In the genomic region with DNA sequence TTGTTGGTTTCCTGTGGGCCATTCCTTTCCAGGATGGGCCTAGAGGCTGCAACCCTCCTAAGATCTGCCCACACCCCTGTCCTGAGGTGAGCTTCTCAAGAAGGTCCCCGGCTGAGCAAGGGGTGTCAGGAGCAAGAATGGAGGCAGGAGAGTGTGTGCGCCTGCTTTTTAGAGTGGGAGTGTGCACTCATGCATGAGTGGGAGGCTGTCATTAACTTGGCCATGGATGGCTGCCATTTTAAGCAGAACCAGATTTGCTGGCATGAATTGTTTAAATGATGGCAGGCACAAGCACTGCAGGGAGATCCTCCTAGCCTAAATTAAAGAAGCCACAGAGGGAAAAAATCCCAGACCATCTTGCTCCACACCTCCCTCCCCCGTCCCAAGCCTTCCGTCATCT, we compare ENCODE assay signal across 22 cellular contexts. TPM values are rescaled to one million over a fixed set of nuclear protein-coding genes. Genes with fewer than 3 reads are reported as not detected.
DNase-seq lines count a peak whose midpoint lies in the region; FAIRE-seq and TF ChIP-seq lines count a peak whose summit lies in the region.
"Had no signal": no experiment of that assay in that cellular context is flagged by ENCODE, and none has a peak within 500 bp of the region (broad histone marks: within the 10 kb centered on the region; RNA-seq: fewer than 3 reads in every experiment).

No MANE protein-coding gene starts in this region.

- no peak overlapping the region for H4K8ac ChIP-seq in H1 (ENCODE audit: extremely low read depth, insufficient read depth, low read length)

- TF ChIP-seq CTCF in H1 (IDR thresholded peaks at IDR 0.05; ENCODE audit: control extremely low read depth in 1 of 3, insufficient read depth in 1 of 3, low read depth in 1 of 3, low read length in 3 of 3): no peak
- no peak for TF ChIP-seq CTCF in nephron progenitor cell (IDR thresholded peaks at IDR 0.05)

- H3K18ac ChIP-seq in H1 (ENCODE audit: extremely low read depth, low read length): no peak overlapping the region

- H3K27ac Mint-ChIP-seq in nephron progenitor cell: peak overlapping the region; percentile 56
- H3K27ac Mint-ChIP-seq: CD8-positive, alpha-beta T cell; H9 had no signal

- no peak overlapping the region for H2BK20ac ChIP-seq in H1 (ENCODE audit: low read length)

- no peaks in the 10 kb centered on the region; a peak in 1 of 7 replicates for H3K27me3 ChIP-seq in H1 (replicated peaks in 1 of 4; ENCODE audit: control insufficient read depth in 3 of 4, extremely low read depth in 1 of 4, insufficient read depth in 3 of 4, low read length in 3 of 4)

- peaks cover 3% of the 10 kb centered on the region; the same call in 1 of the 2 replicates for H3K23me2 ChIP-seq in H1 (ENCODE audit: low read depth, low read length)

- H3K79me2 ChIP-seq in H1 (ENCODE audit: control insufficient read depth in 1 of 2, insufficient read depth in 2 of 2, low read length in 2 of 2): peaks cover 4 to 8% of the 10 kb centered on the region in 2 experiments; a peak in 2 of 4 replicates

- H2BK120ac ChIP-seq in H1 (replicated peaks; ENCODE audit: low read depth, low read length): no peak overlapping the region

- H4K20me1 ChIP-seq in H1 (replicated peaks in 1 of 2; ENCODE audit: control insufficient read depth in 1 of 2, insufficient read depth in 2 of 2, low read length in 2 of 2): peaks cover 0 to 3% of the 10 kb centered on the region in 2 experiments

- peak; percentile 21 for DNase-seq in DMS53 (lab: John Stamatoyannopoulos, UW)
- no peak for DNase-seq in DMS53 treated with DMSO at 0.1 percent for 48 hours (lab: John Stamatoyannopoulos, UW; ENCODE audit: unreplicated experiment)
- DNase-seq in H1 (ENCODE audit: low read depth in 1 of 2, low spot score in 2 of 2): no peak
- no peak for DNase-seq in nephron progenitor cell
- DNase-seq in activated CD8-positive, alpha-beta memory T cell treated with anti-CD3 and anti-CD28 coated beads, Interleukin-2, amount 50 U/mL, for 4 hours: no peak
- no peak for DNase-seq in SK-N-DZ (ENCODE audit: low spot score)
- DNase-seq in GM12892 (ENCODE audit: insufficient read length): no peak
- DNase-seq: ACHN; CD8-positive, alpha-beta T cell; H9; KG1; NCI-H1092 treated with DMSO at 0.1 percent for 48 hours; NCI-H1436 treated with DMSO at 0.1 percent for 48 hours; NCI-H2081; NK-92 treated with Interleukin-12 subunit alpha and Interleukin-12 subunit beta, amount 100 ng/mL, for 24 hours; SIG-M5 had no signal

- no peak overlapping the region for H3K56ac ChIP-seq in H1 (replicated peaks; ENCODE audit: insufficient read length, low read depth, low read length)

- H3K27me3 Mint-ChIP-seq in nephron progenitor cell (ENCODE audit: low read depth, poor library complexity): peaks cover 14% of the 10 kb centered on the region

- H3K23ac ChIP-seq in H1 (ENCODE audit: insufficient read length): no peak overlapping the region

- no peak for TF ChIP-seq POLR2A in H1 (IDR thresholded peaks at IDR 0.05; ENCODE audit: control extremely low read depth in 1 of 2, low read depth in 2 of 2, low read length in 2 of 2)
- no peak for TF ChIP-seq POLR2A in GM12892 (IDR thresholded peaks at IDR 0.05; ENCODE audit: low read depth, low read length)

- H3K4me3 Mint-ChIP-seq in nephron progenitor cell: no peak overlapping the region
- H3K4me3 Mint-ChIP-seq: CD8-positive, alpha-beta T cell; H9 had no signal

- no peaks in the 10 kb centered on the region for H3K79me1 ChIP-seq in H1 (ENCODE audit: low read depth, low read length)

- H3K27ac ChIP-seq in H1 (ENCODE audit: low read depth, low read length): no peak overlapping the region
- H3K27ac ChIP-seq: 22Rv1, HL-60 had no signal

- no peak overlapping the region for H3K4me3 ChIP-seq in H1 (ENCODE audit: extremely low read depth in 1 of 4, insufficient read depth in 2 of 4, low read depth in 3 of 4, low read length in 4 of 4)
- H3K4me3 ChIP-seq: GM12878 had no signal

- no peaks in the 10 kb centered on the region for H3K9me3 ChIP-seq in H1 (ENCODE audit: insufficient read depth in 2 of 2, low read depth in 1 of 2, low read length in 1 of 2)

- FAIRE-seq in H1 (lab: Jason Lieb, UNC): no peak
- FAIRE-seq in GM12892 (lab: Jason Lieb, UNC): no peak
- FAIRE-seq: GM12878 had no signal

- H3K36me3 ChIP-seq in H1 (ENCODE audit: control insufficient read depth in 2 of 4, insufficient read depth in 4 of 4, low read length in 3 of 4): peaks cover 0 to 5% (median 3%) of the 10 kb centered on the region in 4 experiments; a peak in 3 of 8 replicates

- H2BK15ac ChIP-seq in H1 (ENCODE audit: low read length): no peak overlapping the region

- H3K4me1 ChIP-seq in H1 (replicated peaks in 1 of 4; ENCODE audit: control insufficient read depth in 3 of 4, insufficient read depth in 4 of 4, low read length in 3 of 4): no peaks in the 10 kb centered on the region; a peak in 2 of 7 replicates

- no peak overlapping the region for H4K91ac ChIP-seq in H1 (replicated peaks; ENCODE audit: insufficient read length, low read length)

- POLR2A ChIA-PET in H1 (lab: Charles Lee; ENCODE audit: partially characterized antibody): interaction anchor here (1.5 kb wide), 1 partner anchor 75 kb away, joined by 4 read pairs; no protein-coding TSS in a partner anchor

- no peak overlapping the region for H2BK5ac ChIP-seq in H1 (ENCODE audit: low read depth, low read length)

- no peak overlapping the region for H3K14ac ChIP-seq in H1 (ENCODE audit: insufficient read length)

- no peak overlapping the region for H3K9ac ChIP-seq in H1 (replicated peaks in 1 of 4; ENCODE audit: extremely low read depth in 1 of 4, low read depth in 3 of 4, low read length in 3 of 4)

- H2AK5ac ChIP-seq in H1 (ENCODE audit: low read depth, low read length): no peak overlapping the region

- H2BK12ac ChIP-seq in H1 (ENCODE audit: low read depth, low read length): 0 out of 2 replicates have a peak overlapping the region, but pooled peaks have one; percentile 9

- no peak overlapping the region for H3K4me2 ChIP-seq in H1 (ENCODE audit: insufficient read depth in 1 of 2, low read depth in 2 of 2, low read length in 2 of 2)

- H3K4ac ChIP-seq in H1 (replicated peaks; ENCODE audit: insufficient read length, low read depth, low read length): no peak overlapping the region

- no peak overlapping the region for H2AFZ ChIP-seq in H1 (ENCODE audit: low read length)

- no peaks in the 10 kb centered on the region for H3K9me3 Mint-ChIP-seq in nephron progenitor cell
- H3K9me3 Mint-ChIP-seq: CD8-positive, alpha-beta T cell; H9 had no signal

- 91% methylated on average over 4 of the region's 4 CpGs; no CpG with 5 or more reads in 1 of the 2 experiments for WGBS in H1 (ENCODE audit: extremely low coverage in 1 of 2, insufficient coverage in 1 of 2, insufficient read length in 1 of 2, insufficient replicate concordance in 2 of 2, low coverage in 1 of 2, low lambda C conversion rate in 2 of 2, missing lambda C conversion rate in 1 of 2), 2 experiments

- TF ChIP-seq EP300 in Ishikawa (IDR thresholded peaks at IDR 0.05; ENCODE audit: borderline replicate concordance): no peak
- TF ChIP-seq EP300 in H1 (IDR thresholded peaks at IDR 0.05; ENCODE audit: borderline replicate concordance in 1 of 2, low read depth in 2 of 2, low read length in 2 of 2): no peak

- TF ChIP-seq RAD21 in Ishikawa (IDR thresholded peaks at IDR 0.05; ENCODE audit: low read depth) (no peak), H1 (IDR thresholded peaks at IDR 0.05 in 1 of 2, conservative IDR thresholded peaks at IDR 0.05 in 1 of 2; ENCODE audit: low read depth in 2 of 2, low read length in 2 of 2) (no peak)

- H3K36me3 Mint-ChIP-seq in nephron progenitor cell (ENCODE audit: low read depth): peaks cover 4% of the 10 kb centered on the region

- peaks cover 43% of the 10 kb centered on the region for H3K4me1 Mint-ChIP-seq in nephron progenitor cell

- CTCF ChIA-PET in H1 (lab: Charles Lee; ENCODE audit: partially characterized antibody): interaction anchor here (1.0 to 1.7 kb wide), 6 partner anchors 39 to 263 kb away, joined by 3 to 4 read pairs (median 3); no protein-coding TSS in a partner anchor

- H4K5ac ChIP-seq in H1 (ENCODE audit: insufficient read length, low read depth, low read length): no peak overlapping the region

TF ChIP-seq in Ishikawa, 13 proteins besides CTCF, POLR2A, EP300 and RAD21 (continues in another document):
- no peak for TF ChIP-seq CEBPB (IDR thresholded peaks at IDR 0.05)

TF ChIP-seq in H1, 55 proteins besides CTCF, POLR2A, EP300 and RAD21:
- TF ChIP-seq FOSL1 (IDR thresholded peaks at IDR 0.05; ENCODE audit: insufficient read depth, low read depth, low read length) (no peak), SAP30 (IDR thresholded peaks at IDR 0.05; ENCODE audit: insufficient read depth, insufficient replicate concordance, low read length) (no peak)

RNA-seq across cellular contexts. Expression of gene SGPL1, which starts 2.9 kb away (rescaled TPM):
- total RNA-seq in H1 (2021; fragmentation: NEBNext Ultra II Directional; extraction: Animal tissue kit (Norgen Biotek cat#: 25700)): 51.6 and 52.8 TPM in 2 replicates
- 15.9 and 20.5 TPM in 2 replicates for polyA plus RNA-seq in H1 (2011; rRNA removed)
- polyA plus RNA-seq in H1 (2011; cell fraction: cytosol; rRNA removed): 23.1 TPM
- polyA plus RNA-seq in H1 (2011; cell fraction: nucleus; rRNA removed): 16.8 TPM
- polyA plus RNA-seq in H1 (2012, experiment 1 of 2): 23.7 to 30.6 TPM (median 24.4 TPM) in 4 replicates
- 7.2 TPM for polyA plus RNA-seq in H1 (2012, experiment 2 of 2)
- polyA plus RNA-seq in H1 (2013, experiment 1 of 2): 24.3 TPM
- 27.1 TPM for polyA plus RNA-seq in H1 (2013, experiment 2 of 2)
- 58.8 and 63.0 TPM in 2 replicates for polyA minus RNA-seq in H1 (2011; rRNA and poly(A)+ RNA removed)
- polyA minus RNA-seq in H1 (2011; cell fraction: cytosol; rRNA and poly(A)+ RNA removed): 28.0 TPM
- 28.5 TPM for polyA minus RNA-seq in H1 (2011; cell fraction: nucleus; rRNA and poly(A)+ RNA removed)
- polyA plus RNA-seq in SK-N-DZ (2014; cell fraction: cytosol; rRNA removed): 33.1 and 35.1 TPM in 2 replicates
- polyA plus RNA-seq in SK-N-DZ (2014; cell fraction: nucleus; rRNA removed): 27.0 and 36.4 TPM in 2 replicates
- polyA plus RNA-seq in GM12892 (2012; ENCODE audit: missing spikeins): 7.2 TPM

RNA-seq across cellular contexts. Expression of gene TBATA, which starts 27.6 kb away (rescaled TPM):
- not detected in 2 replicates for total RNA-seq in H1 (2021; fragmentation: NEBNext Ultra II Directional; extraction: Animal tissue kit (Norgen Biotek cat#: 25700))
- polyA plus RNA-seq in H1 (2011; rRNA removed): not detected in 2 replicates
- not detected for polyA plus RNA-seq in H1 (2011; cell fraction: cytosol; rRNA removed)
- not detected for polyA plus RNA-seq in H1 (2011; cell fraction: nucleus; rRNA removed)
- polyA plus RNA-seq in H1 (2012, experiment 1 of 2): not detected in 4 replicates
- polyA plus RNA-seq in H1 (2012, experiment 2 of 2): not detected
- polyA plus RNA-seq in H1 (2013, experiment 1 of 2): not detected
- not detected for polyA plus RNA-seq in H1 (2013, experiment 2 of 2)
- polyA minus RNA-seq in H1 (2011; rRNA and poly(A)+ RNA removed): not detected in 2 replicates
- polyA minus RNA-seq in H1 (2011; cell fraction: cytosol; rRNA and poly(A)+ RNA removed): not detected
- not detected for polyA minus RNA-seq in H1 (2011; cell fraction: nucleus; rRNA and poly(A)+ RNA removed)
- polyA plus RNA-seq in SK-N-DZ (2014; cell fraction: cytosol; rRNA removed): not detected in 2 replicates
- not detected in 2 replicates for polyA plus RNA-seq in SK-N-DZ (2014; cell fraction: nucleus; rRNA removed)
- polyA plus RNA-seq in GM12892 (2012; ENCODE audit: missing spikeins): not detected
- total RNA-seq: CD8-positive, alpha-beta T cell; GM12878; H9; HT1080; NCI-H460 had no signal
- polyA plus RNA-seq: GM12878 had no signal
